9 cellular contexts compared by ENCODE assay signal in genomic region chr3:32109256-32109655, GRCh38. TPM values are rescaled to one million over a fixed set of nuclear protein-coding genes. Genes with fewer than 3 reads are reported as not detected.
DNase-seq lines count a peak whose midpoint lies in the region; ATAC-seq and TF ChIP-seq lines count a peak whose summit lies in the region.
"Had no signal": no experiment of that assay in that cellular context is flagged by ENCODE, and none has a peak within 500 bp of the region (broad histone marks: within the 10 kb centered on the region; RNA-seq: fewer than 3 reads in every experiment).

No MANE protein-coding gene starts in this region.

- no peak overlapping the region for H3K4me3 ChIP-seq in cardiac muscle cell
- H3K4me3 ChIP-seq in rectal smooth muscle tissue (ENCODE audit: low read length), result no peak overlapping the region
- H3K4me3 ChIP-seq: GM12878 had no signal

- no peaks in the 10 kb centered on the region for H3K36me3 ChIP-seq in cardiac muscle cell
- H3K36me3 ChIP-seq in rectal smooth muscle tissue (ENCODE audit: control insufficient read depth, insufficient read depth, low read length), result no peaks in the 10 kb centered on the region

- H3K9me3 Mint-ChIP-seq in stimulated activated memory B cell treated with anti-CD40 and anti-IgM and Interleukin-4, amounts not matched to agents 10 μg/mL and 1 μg/mL and 100 μg/mL, for 72 hours, result no peaks in the 10 kb centered on the region

- H3K4me1 ChIP-seq in cardiac muscle cell (ENCODE audit: low read depth), result peaks cover 5% of the 10 kb centered on the region
- H3K4me1 ChIP-seq in rectal smooth muscle tissue (ENCODE audit: control insufficient read depth, insufficient read depth, low read length), result no peaks in the 10 kb centered on the region

- no peaks in the 10 kb centered on the region for H3K27me3 Mint-ChIP-seq in stimulated activated memory B cell treated with anti-CD40 and anti-IgM and Interleukin-4, amounts not matched to agents 10 μg/mL and 1 μg/mL and 100 μg/mL, for 72 hours

- peaks cover under 1% of the 10 kb centered on the region for H3K36me3 Mint-ChIP-seq in stimulated activated memory B cell treated with anti-CD40 and anti-IgM and Interleukin-4, amounts not matched to agents 10 μg/mL and 1 μg/mL and 100 μg/mL, for 72 hours

- no peaks in the 10 kb centered on the region for H3K9me3 ChIP-seq in cardiac muscle cell (ENCODE audit: low read depth)

- DNase-seq in EL (peak; percentile 11), cardiac muscle cell (ENCODE audit: low read depth in 1 of 2, low spot score in 1 of 2) (peak; percentile 55 to 91), KG1 (lab: John Stamatoyannopoulos, UW) (no peak)
- DNase-seq in activated CD4-positive, alpha-beta T cell treated with anti-CD3 and anti-CD28 coated beads for 1 hour, result no peak

- no peak for TF ChIP-seq CTCF in VCaP (conservative IDR thresholded peaks at IDR 0.05)
- no peak for TF ChIP-seq CTCF in cardiac muscle cell (IDR thresholded peaks at IDR 0.05; ENCODE audit: low read depth, low read length)

- no peak for ATAC-seq in activated CD4-positive, CD25-positive, alpha-beta regulatory T cell treated with anti-CD3 and anti-CD28 coated beads, Interleukin-2, amount 50 U/mL, for 24 hours
- ATAC-seq in stimulated activated memory B cell treated with anti-CD40 and anti-IgM and Interleukin-4, amounts not matched to agents 10 μg/mL and 1 μg/mL and 100 μg/mL, for 72 hours, result no peak
- ATAC-seq: GM12878 had no signal

- H3K27me3 ChIP-seq in cardiac muscle cell (peaks cover 19% of the 10 kb centered on the region), rectal smooth muscle tissue (ENCODE audit: control insufficient read depth, insufficient read depth, low read length) (no peaks in the 10 kb centered on the region)

- H3K9ac ChIP-seq in rectal smooth muscle tissue (ENCODE audit: low read length), result no peak overlapping the region

- H3K27ac Mint-ChIP-seq in stimulated activated memory B cell treated with anti-CD40 and anti-IgM and Interleukin-4, amounts not matched to agents 10 μg/mL and 1 μg/mL and 100 μg/mL, for 72 hours, result no peak overlapping the region

- H3K4me3 Mint-ChIP-seq in stimulated activated memory B cell treated with anti-CD40 and anti-IgM and Interleukin-4, amounts not matched to agents 10 μg/mL and 1 μg/mL and 100 μg/mL, for 72 hours, result no peak overlapping the region

- peaks cover 33% of the 10 kb centered on the region for H3K4me1 Mint-ChIP-seq in stimulated activated memory B cell treated with anti-CD40 and anti-IgM and Interleukin-4, amounts not matched to agents 10 μg/mL and 1 μg/mL and 100 μg/mL, for 72 hours

- peak overlapping the region; percentile 85 for H3K27ac ChIP-seq in VCaP
- no peak overlapping the region for H3K27ac ChIP-seq in cardiac muscle cell
- H3K27ac ChIP-seq in rectal smooth muscle tissue (ENCODE audit: low read depth, low read length), result peak overlapping the region; percentile 55

RNA-seq across cellular contexts. Expression of gene GPD1L, which starts 2.8 kb away (rescaled TPM):
- 16.2 and 20.1 TPM in 2 replicates for total RNA-seq in cardiac muscle cell
- 19.4 and 22.1 TPM in 2 replicates for polyA plus RNA-seq in cardiac muscle cell

Comparison
In these comparisons a context has a peak if more than half of its experiments do, and no peak if none do; other contexts are left out.
1. DNase-seq: peak in EL (single experiment) and cardiac muscle cell (2 of 2); none in activated CD4-positive, alpha-beta T cell treated with anti-CD3 and anti-CD28 coated beads for 1 hour (single experiment) and KG1 (single experiment).